Comparison of ENCODE assay signal across 14 cellular contexts in genomic region chr2:188204830-188205229, GRCh38.
"Had no signal": no experiment of that assay in that cellular context is flagged by ENCODE, and none has a peak within 500 bp of the region (broad histone marks: within the 10 kb centered on the region; RNA-seq: fewer than 3 reads in every experiment).

No MANE protein-coding gene starts in this region.

- H3K4me3 ChIP-seq: adrenal gland, breast epithelium, sigmoid colon had no signal

- H3K27ac ChIP-seq: adrenal gland, breast epithelium, parathyroid adenoma, sigmoid colon had no signal

- DNase-seq: activated B cell treated with CpG ODN at 0.5 μM for 24 hours; activated CD4-positive, alpha-beta memory T cell treated with anti-CD3 and anti-CD28 coated beads for 36 hours; activated CD4-positive, alpha-beta T cell treated with anti-CD3 and anti-CD28 coated beads for 4 hours; activated gamma-delta T cell treated with Interleukin-2 at 50 U/mL for 16 hours; activated T-cell treated with anti-CD3 and anti-CD28 coated beads for 4 hours; effector memory CD8-positive, alpha-beta T cell; foreskin fibroblast; left ventricle myocardium superior; sigmoid colon; stimulated activated naive B cell treated with anti-CD40 and anti-IgM and Interleukin-4, amounts not matched to agents 10 μg/mL and 1 μg/mL and 100 μg/mL, for 72 hours had no signal

- ATAC-seq: activated naive CD4-positive, alpha-beta T cell treated with anti-CD3 and anti-CD28 coated beads, Interleukin-2, amount 50 U/mL, for 72 hours; effector memory CD8-positive, alpha-beta T cell; left ventricle myocardium superior; stimulated activated naive B cell treated with anti-CD40 and anti-IgM and Interleukin-4, amounts not matched to agents 10 μg/mL and 1 μg/mL and 100 μg/mL, for 72 hours had no signal

- H3K27me3 ChIP-seq: adrenal gland, breast epithelium, sigmoid colon had no signal

- H3K9me3 ChIP-seq: adrenal gland, breast epithelium, sigmoid colon had no signal

- H3K4me1 ChIP-seq: breast epithelium, parathyroid adenoma, sigmoid colon had no signal

- H3K36me3 ChIP-seq: adrenal gland, breast epithelium, sigmoid colon had no signal
